ENCODE assay signal across 7 cellular contexts in genomic region chr15:75445324-75445723, GRCh38. TPM values are rescaled to one million over a fixed set of nuclear protein-coding genes. Genes with fewer than 3 reads are reported as not detected.
A peak's percentile ranks its signal among the peaks of the same experiment; 100 is the strongest.
DNase-seq lines count a peak whose midpoint lies in the region; ATAC-seq, FAIRE-seq and TF ChIP-seq lines count a peak whose summit lies in the region.
"Not testable (repeated sequence)": the region's sequence is repeated elsewhere in the genome, so short reads cannot be mapped to it uniquely, and the experiment has no call there.

No MANE protein-coding gene starts in this region.

- not testable (repeated sequence) for H3K14ac ChIP-seq in trophoblast cell (ENCODE audit: low read length)

- not testable (repeated sequence) for H3K23ac ChIP-seq in trophoblast cell (ENCODE audit: low read length)

- not testable (repeated sequence) for H2BK120ac ChIP-seq in trophoblast cell (ENCODE audit: insufficient read depth, low read length, poor library complexity)

- H3K4ac ChIP-seq in trophoblast cell (ENCODE audit: low read depth, low read length): peak overlapping the region; percentile 62

- CTCF ChIA-PET in HEK293 (lab: Yijun Ruan, JAX): interaction anchor here (0.5 to 0.6 kb wide), 2 partner anchors 51 to 416 kb away, joined by 3 read pairs; no protein-coding TSS in a partner anchor
- CTCF ChIA-PET in HepG2 (lab: Yijun Ruan, JAX; ENCODE audit: low intra/inter-chr PET ratio, low total read pairs): not testable (repeated sequence)

- not testable (repeated sequence) for BruUV-seq in HepG2 (replicated peaks; lab: Mats Ljungman, UMichigan)

- peaks cover 35% of the 10 kb centered on the region for H4K20me1 ChIP-seq in HepG2 (ENCODE audit: insufficient read depth, low read length)

- not testable (repeated sequence) for ATAC-seq in RWPE2 (ENCODE audit: low read depth); central memory CD8-positive, alpha-beta T cell (replicated peaks; ENCODE audit: extremely low read depth, poor library complexity, severe bottlenecking); HepG2

- H4K12ac ChIP-seq in trophoblast cell (ENCODE audit: low read depth, low read length): not testable (repeated sequence)

- not testable (repeated sequence) for TF ChIP-seq CTCF in HEK293 (tag by site-specific recombination; IDR thresholded peaks at IDR 0.05); RWPE2 (IDR thresholded peaks at IDR 0.05; ENCODE audit: poor library complexity, severe bottlenecking); HepG2 (CRISPR knock-in tag; IDR thresholded peaks at IDR 0.05)

- H3K36me3 ChIP-seq in HEK293 (ENCODE audit: control insufficient read depth in 2 of 2, insufficient read depth in 1 of 2, low read length in 2 of 2) (peaks cover 10 to 19% of the 10 kb centered on the region in 2 experiments; a peak in 2 of 3 replicates), RWPE2 (ENCODE audit: low read depth) (peaks cover 32% of the 10 kb centered on the region), HepG2 (replicated peaks in 1 of 2; ENCODE audit: control insufficient read depth in 1 of 2, insufficient read depth in 2 of 2, low read length in 2 of 2) (peaks cover 2 to 23% of the 10 kb centered on the region in 2 experiments; a peak in 4 of 5 replicates), trophoblast cell (ENCODE audit: control insufficient read depth in 1 of 2, insufficient read depth in 2 of 2, low read length in 2 of 2) (peaks cover 9 to 14% of the 10 kb centered on the region in 2 experiments)

- in situ Hi-C loops in HepG2 (cut with HindIII; ENCODE audit: extremely low pct_ligation_motif_present, low pct_unique_long_range_greater_than_20kb): not testable (repeated sequence)

- not testable (repeated sequence) for H3K4me2 ChIP-seq in HepG2 (ENCODE audit: low read depth, low read length); trophoblast cell (ENCODE audit: low read length)

- H3K4me3 Mint-ChIP-seq in T-helper 2 cell treated with Interferon-gamma antibody and Interleukin-4, amounts not matched to agents 5 μg/mL and 100 μg/mL, for 36 hours; activated T-cell treated with anti-CD3 and anti-CD28 coated beads, Interleukin-2, amount 50 U/mL, for 24 hours; central memory CD8-positive, alpha-beta T cell: not testable (repeated sequence)

- intact Hi-C loops in HepG2 (cut with micrococcal nuclease; ENCODE audit: unreplicated experiment): not testable (repeated sequence)

- not testable (repeated sequence) for H2AFZ ChIP-seq in HepG2 (ENCODE audit: low read length); trophoblast cell (ENCODE audit: insufficient read depth, low read length, poor library complexity)

- H3K79me1 ChIP-seq in trophoblast cell (ENCODE audit: low read length): not testable (repeated sequence)

- H3K4me3 ChIP-seq in HEK293 (ENCODE audit: low read depth, low read length); RWPE2 (ENCODE audit: severe bottlenecking); HepG2 (replicated peaks in 1 of 3; ENCODE audit: insufficient read depth in 1 of 3, low read depth in 2 of 3, low read length in 3 of 3); trophoblast cell (ENCODE audit: low read depth, low read length): not testable (repeated sequence)

- POLR2A ChIA-PET in HEK293 (lab: Yijun Ruan, JAX) (interaction anchor here (1.3 to 2.0 kb wide), 3 partner anchors 9 to 77 kb away, joined by 3 to 15 read pairs (median 10); partner anchors contain the start of gene MAN2C1), HepG2 (lab: Yijun Ruan, JAX) (interaction anchor here (0.6 to 1.7 kb wide), 3 partner anchors 9 to 77 kb away, joined by 3 to 8 read pairs (median 5); partner anchors contain the start of gene MAN2C1)

- H2BK5ac ChIP-seq in trophoblast cell (ENCODE audit: low read depth, low read length, poor library complexity): not testable (repeated sequence)

- not testable (repeated sequence) for H2BK12ac ChIP-seq in trophoblast cell (ENCODE audit: low read length)

- H3K9me3 ChIP-seq in HEK293 (ENCODE audit: control insufficient read depth, insufficient read depth, low read depth, low read length); RWPE2 (ENCODE audit: severe bottlenecking); HepG2 (ENCODE audit: low read length); trophoblast cell (ENCODE audit: insufficient read depth, low read depth, low read length): not testable (repeated sequence)

- H4K91ac ChIP-seq in trophoblast cell (ENCODE audit: low read depth, low read length): not testable (repeated sequence)

- FAIRE-seq in HepG2 (lab: Jason Lieb, UNC): not testable (repeated sequence)

- H3K4me1 Mint-ChIP-seq in T-helper 2 cell treated with Interferon-gamma antibody and Interleukin-4, amounts not matched to agents 5 μg/mL and 100 μg/mL, for 36 hours (ENCODE audit: low read depth): peaks cover 28% of the 10 kb centered on the region
- H3K4me1 Mint-ChIP-seq in activated T-cell treated with anti-CD3 and anti-CD28 coated beads, Interleukin-2, amount 50 U/mL, for 24 hours (ENCODE audit: low read depth): peaks cover 69% of the 10 kb centered on the region
- H3K4me1 Mint-ChIP-seq in central memory CD8-positive, alpha-beta T cell: peaks cover 49% of the 10 kb centered on the region

- TF ChIP-seq RAD21 in HepG2 (CRISPR knock-in tag; IDR thresholded peaks at IDR 0.05): not testable (repeated sequence)

- H3K79me2 ChIP-seq in HepG2 (ENCODE audit: insufficient read depth, low read length): peaks cover 93% of the 10 kb centered on the region
- peaks cover 16% of the 10 kb centered on the region for H3K79me2 ChIP-seq in trophoblast cell (ENCODE audit: control insufficient read depth, insufficient read depth, low read length, poor library complexity)

- H3K4me1 ChIP-seq in HEK293 (ENCODE audit: control insufficient read depth, insufficient read depth, low read length) (peaks cover 23% of the 10 kb centered on the region), RWPE2 (ENCODE audit: insufficient read depth, poor library complexity, severe bottlenecking) (peaks cover 24% of the 10 kb centered on the region), HepG2 (ENCODE audit: insufficient read depth, low read length) (peaks cover 20% of the 10 kb centered on the region)
- H3K4me1 ChIP-seq in trophoblast cell (ENCODE audit: control insufficient read depth in 1 of 2, insufficient read depth in 2 of 2, low read length in 2 of 2): not testable (repeated sequence)

- not testable (repeated sequence) for H3K27me3 ChIP-seq in RWPE2 (ENCODE audit: insufficient read depth, poor library complexity, severe bottlenecking); HepG2 (ENCODE audit: control insufficient read depth in 1 of 2, insufficient read depth in 2 of 2, low read length in 2 of 2); trophoblast cell (ENCODE audit: insufficient read depth, low read length)

- whole genome bisulfite sequencing in HepG2 (ENCODE audit: low lambda C conversion rate): 97% methylated on average over 10 of the region's 10 CpGs
- no CpG with 5 or more reads among the region's 10 CpGs for WGBS in trophoblast cell (ENCODE audit: extremely low coverage, insufficient coverage, insufficient read length)

- H3K27ac ChIP-seq in HEK293 (ENCODE audit: extremely low read depth, low read depth, low read length); HepG2 (ENCODE audit: extremely low read length, insufficient read depth, low read length); trophoblast cell (ENCODE audit: low read depth, low read length): not testable (repeated sequence)
- H3K27ac ChIP-seq in RWPE2 (ENCODE audit: poor library complexity, severe bottlenecking): peak overlapping the region; percentile 65

- H3K9me3 Mint-ChIP-seq in T-helper 2 cell treated with Interferon-gamma antibody and Interleukin-4, amounts not matched to agents 5 μg/mL and 100 μg/mL, for 36 hours; activated T-cell treated with anti-CD3 and anti-CD28 coated beads, Interleukin-2, amount 50 U/mL, for 24 hours; central memory CD8-positive, alpha-beta T cell: not testable (repeated sequence)

- peaks cover 27% of the 10 kb centered on the region for H3K36me3 Mint-ChIP-seq in T-helper 2 cell treated with Interferon-gamma antibody and Interleukin-4, amounts not matched to agents 5 μg/mL and 100 μg/mL, for 36 hours (ENCODE audit: low read depth)
- H3K36me3 Mint-ChIP-seq in activated T-cell treated with anti-CD3 and anti-CD28 coated beads, Interleukin-2, amount 50 U/mL, for 24 hours (ENCODE audit: low read depth): peaks cover 60% of the 10 kb centered on the region
- peaks cover 23% of the 10 kb centered on the region for H3K36me3 Mint-ChIP-seq in central memory CD8-positive, alpha-beta T cell (ENCODE audit: insufficient read depth)

- peak overlapping the region; percentile 85 for H3K27ac Mint-ChIP-seq in T-helper 2 cell treated with Interferon-gamma antibody and Interleukin-4, amounts not matched to agents 5 μg/mL and 100 μg/mL, for 36 hours
- H3K27ac Mint-ChIP-seq in activated T-cell treated with anti-CD3 and anti-CD28 coated beads, Interleukin-2, amount 50 U/mL, for 24 hours: peak overlapping the region; percentile 83
- peak overlapping the region; percentile 14 for H3K27ac Mint-ChIP-seq in central memory CD8-positive, alpha-beta T cell (ENCODE audit: low read depth)

- H2AK5ac ChIP-seq in trophoblast cell (ENCODE audit: low read length): not testable (repeated sequence)

- TF ChIP-seq POLR2A in HepG2 (IDR thresholded peaks at IDR 0.05; ENCODE audit: insufficient read depth in 1 of 2, low read depth in 2 of 2, low read length in 2 of 2): not testable (repeated sequence)

- H3K27me3 Mint-ChIP-seq in T-helper 2 cell treated with Interferon-gamma antibody and Interleukin-4, amounts not matched to agents 5 μg/mL and 100 μg/mL, for 36 hours (ENCODE audit: low read depth); activated T-cell treated with anti-CD3 and anti-CD28 coated beads, Interleukin-2, amount 50 U/mL, for 24 hours; central memory CD8-positive, alpha-beta T cell: not testable (repeated sequence)

- TF ChIP-seq EP300 in HepG2 (IDR thresholded peaks at IDR 0.05; ENCODE audit: low read depth in 2 of 2, low read length in 2 of 2); HepG2 (CRISPR knock-in tag; IDR thresholded peaks at IDR 0.05; ENCODE audit: borderline replicate concordance): not testable (repeated sequence)

- H3K9ac ChIP-seq in HepG2 (ENCODE audit: insufficient read depth, low read depth, low read length); trophoblast cell (ENCODE audit: low read length): not testable (repeated sequence)

- H3K18ac ChIP-seq in trophoblast cell (ENCODE audit: low read length): not testable (repeated sequence)

- not testable (repeated sequence) for H4K8ac ChIP-seq in trophoblast cell (ENCODE audit: low read depth, low read length)

- not testable (repeated sequence) for DNase-seq in RWPE2 (ENCODE audit: low spot score); T-helper 2 cell treated with Interferon-gamma antibody and Interleukin-4, amounts not matched to agents 5 μg/mL and 100 μg/mL, for 36 hours (ENCODE audit: low spot score); activated T-cell treated with anti-CD3 and anti-CD28 coated beads, Interleukin-2, amount 50 U/mL, for 24 hours; central memory CD8-positive, alpha-beta T cell (ENCODE audit: low spot score in 2 of 2); HepG2 (ENCODE audit: low spot score); trophoblast cell

RNA-seq across cellular contexts. Expression of gene SIN3A, which starts 6.2 kb away (rescaled TPM):
- total RNA-seq in HepG2 (2016; rRNA removed; fragmentation: Illumina TruSeq; extraction: Trizol): 16.1 and 26.8 TPM in 2 replicates
- total RNA-seq in HepG2 (2016; cell fraction: cytosol; rRNA removed; fragmentation: Illumina TruSeq; extraction: Trizol; ENCODE audit: low read depth): 5.4 and 6.9 TPM in 2 replicates
- 17.3 and 25.0 TPM in 2 replicates for total RNA-seq in HepG2 (2016; cell fraction: insoluble cytoplasmic fraction; rRNA removed; fragmentation: Illumina TruSeq; extraction: Trizol)
- 13.0 and 13.6 TPM in 2 replicates for total RNA-seq in HepG2 (2016; cell fraction: membrane; rRNA removed; fragmentation: Illumina TruSeq; extraction: Trizol)
- total RNA-seq in HepG2 (2016; cell fraction: nucleus; rRNA removed; fragmentation: Illumina TruSeq; extraction: Trizol): 28.8 and 30.1 TPM in 2 replicates
- polyA plus RNA-seq in HepG2 (2011; rRNA removed): 20.7 and 28.1 TPM in 2 replicates
- 12.3 and 13.7 TPM in 2 replicates for polyA plus RNA-seq in HepG2 (2011; cell fraction: cytosol; rRNA removed)
- 22.6 and 27.2 TPM in 2 replicates for polyA plus RNA-seq in HepG2 (2011; cell fraction: nucleus; rRNA removed)
- polyA plus RNA-seq in HepG2 (2012): 19.3 and 23.6 TPM in 2 replicates
- 0.93 TPM in 2 replicates for polyA plus RNA-seq in HepG2 (2016; cell fraction: cytosol; fragmentation: Illumina TruSeq; extraction: Trizol; ENCODE audit: low read depth)
- 20.4 and 25.2 TPM in 2 replicates for polyA plus RNA-seq in HepG2 (2016; cell fraction: insoluble cytoplasmic fraction; fragmentation: Illumina TruSeq; extraction: Trizol; ENCODE audit: low read depth)
- polyA plus RNA-seq in HepG2 (2016; cell fraction: membrane; fragmentation: Illumina TruSeq; extraction: Trizol; ENCODE audit: low read depth): 3.1 TPM in 2 replicates
- polyA plus RNA-seq in HepG2 (2016; cell fraction: nucleus; fragmentation: Illumina TruSeq; extraction: Trizol; ENCODE audit: insufficient read depth, low read depth): 25.8 and 26.6 TPM in 2 replicates
- 76.8 and 135 TPM in 2 replicates for polyA minus RNA-seq in HepG2 (2011; rRNA and poly(A)+ RNA removed; ENCODE audit: low replicate concordance)
- 22.7 and 28.1 TPM in 2 replicates for polyA minus RNA-seq in HepG2 (2011; cell fraction: cytosol; rRNA and poly(A)+ RNA removed)
- 35.1 and 36.2 TPM in 2 replicates for polyA minus RNA-seq in HepG2 (2011; cell fraction: nucleus; rRNA and poly(A)+ RNA removed)
- polyA plus RNA-seq in trophoblast cell (2013): 27.7 and 28.8 TPM in 2 replicates

Comparison
In these comparisons a context has a peak if more than half of its experiments do, and no peak if none do; other contexts are left out.
1. H3K27ac Mint-ChIP-seq: peak in every context shown above with its lines; median percentile 85 in T-helper 2 cell treated with Interferon-gamma antibody and Interleukin-4, amounts not matched to agents 5 μg/mL and 100 μg/mL, for 36 hours; 83 in activated T-cell treated with anti-CD3 and anti-CD28 coated beads, Interleukin-2, amount 50 U/mL, for 24 hours; 14 in central memory CD8-positive, alpha-beta T cell.